In the genomic region with DNA sequence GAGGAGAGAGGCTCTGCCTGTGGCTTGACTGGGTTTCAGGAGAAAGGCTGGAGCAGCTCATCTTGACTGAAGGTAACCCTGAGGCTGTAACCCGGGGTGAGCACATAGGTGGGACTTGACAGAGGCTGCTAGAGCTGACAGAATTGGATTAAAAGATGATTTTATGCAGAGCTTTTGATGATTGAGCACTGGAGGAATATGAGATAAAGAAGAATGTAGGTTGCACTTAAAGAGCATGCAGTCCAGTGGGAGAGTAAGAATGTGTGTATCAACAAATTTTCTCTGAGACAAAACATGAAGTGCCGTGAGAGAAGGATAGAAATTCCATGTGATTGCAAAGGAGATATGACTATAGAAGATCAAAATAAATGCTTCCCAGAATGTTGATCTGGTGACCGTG, we compare ENCODE assay signal across 1 cellular context.
TF ChIP-seq lines count a peak whose summit lies in the region.

No MANE protein-coding gene starts in this region.

TF ChIP-seq in GM23338, 12 proteins besides CTCF, POLR2A, EP300 and RAD21 (continued from another document):
- TF ChIP-seq, protein P1, sequence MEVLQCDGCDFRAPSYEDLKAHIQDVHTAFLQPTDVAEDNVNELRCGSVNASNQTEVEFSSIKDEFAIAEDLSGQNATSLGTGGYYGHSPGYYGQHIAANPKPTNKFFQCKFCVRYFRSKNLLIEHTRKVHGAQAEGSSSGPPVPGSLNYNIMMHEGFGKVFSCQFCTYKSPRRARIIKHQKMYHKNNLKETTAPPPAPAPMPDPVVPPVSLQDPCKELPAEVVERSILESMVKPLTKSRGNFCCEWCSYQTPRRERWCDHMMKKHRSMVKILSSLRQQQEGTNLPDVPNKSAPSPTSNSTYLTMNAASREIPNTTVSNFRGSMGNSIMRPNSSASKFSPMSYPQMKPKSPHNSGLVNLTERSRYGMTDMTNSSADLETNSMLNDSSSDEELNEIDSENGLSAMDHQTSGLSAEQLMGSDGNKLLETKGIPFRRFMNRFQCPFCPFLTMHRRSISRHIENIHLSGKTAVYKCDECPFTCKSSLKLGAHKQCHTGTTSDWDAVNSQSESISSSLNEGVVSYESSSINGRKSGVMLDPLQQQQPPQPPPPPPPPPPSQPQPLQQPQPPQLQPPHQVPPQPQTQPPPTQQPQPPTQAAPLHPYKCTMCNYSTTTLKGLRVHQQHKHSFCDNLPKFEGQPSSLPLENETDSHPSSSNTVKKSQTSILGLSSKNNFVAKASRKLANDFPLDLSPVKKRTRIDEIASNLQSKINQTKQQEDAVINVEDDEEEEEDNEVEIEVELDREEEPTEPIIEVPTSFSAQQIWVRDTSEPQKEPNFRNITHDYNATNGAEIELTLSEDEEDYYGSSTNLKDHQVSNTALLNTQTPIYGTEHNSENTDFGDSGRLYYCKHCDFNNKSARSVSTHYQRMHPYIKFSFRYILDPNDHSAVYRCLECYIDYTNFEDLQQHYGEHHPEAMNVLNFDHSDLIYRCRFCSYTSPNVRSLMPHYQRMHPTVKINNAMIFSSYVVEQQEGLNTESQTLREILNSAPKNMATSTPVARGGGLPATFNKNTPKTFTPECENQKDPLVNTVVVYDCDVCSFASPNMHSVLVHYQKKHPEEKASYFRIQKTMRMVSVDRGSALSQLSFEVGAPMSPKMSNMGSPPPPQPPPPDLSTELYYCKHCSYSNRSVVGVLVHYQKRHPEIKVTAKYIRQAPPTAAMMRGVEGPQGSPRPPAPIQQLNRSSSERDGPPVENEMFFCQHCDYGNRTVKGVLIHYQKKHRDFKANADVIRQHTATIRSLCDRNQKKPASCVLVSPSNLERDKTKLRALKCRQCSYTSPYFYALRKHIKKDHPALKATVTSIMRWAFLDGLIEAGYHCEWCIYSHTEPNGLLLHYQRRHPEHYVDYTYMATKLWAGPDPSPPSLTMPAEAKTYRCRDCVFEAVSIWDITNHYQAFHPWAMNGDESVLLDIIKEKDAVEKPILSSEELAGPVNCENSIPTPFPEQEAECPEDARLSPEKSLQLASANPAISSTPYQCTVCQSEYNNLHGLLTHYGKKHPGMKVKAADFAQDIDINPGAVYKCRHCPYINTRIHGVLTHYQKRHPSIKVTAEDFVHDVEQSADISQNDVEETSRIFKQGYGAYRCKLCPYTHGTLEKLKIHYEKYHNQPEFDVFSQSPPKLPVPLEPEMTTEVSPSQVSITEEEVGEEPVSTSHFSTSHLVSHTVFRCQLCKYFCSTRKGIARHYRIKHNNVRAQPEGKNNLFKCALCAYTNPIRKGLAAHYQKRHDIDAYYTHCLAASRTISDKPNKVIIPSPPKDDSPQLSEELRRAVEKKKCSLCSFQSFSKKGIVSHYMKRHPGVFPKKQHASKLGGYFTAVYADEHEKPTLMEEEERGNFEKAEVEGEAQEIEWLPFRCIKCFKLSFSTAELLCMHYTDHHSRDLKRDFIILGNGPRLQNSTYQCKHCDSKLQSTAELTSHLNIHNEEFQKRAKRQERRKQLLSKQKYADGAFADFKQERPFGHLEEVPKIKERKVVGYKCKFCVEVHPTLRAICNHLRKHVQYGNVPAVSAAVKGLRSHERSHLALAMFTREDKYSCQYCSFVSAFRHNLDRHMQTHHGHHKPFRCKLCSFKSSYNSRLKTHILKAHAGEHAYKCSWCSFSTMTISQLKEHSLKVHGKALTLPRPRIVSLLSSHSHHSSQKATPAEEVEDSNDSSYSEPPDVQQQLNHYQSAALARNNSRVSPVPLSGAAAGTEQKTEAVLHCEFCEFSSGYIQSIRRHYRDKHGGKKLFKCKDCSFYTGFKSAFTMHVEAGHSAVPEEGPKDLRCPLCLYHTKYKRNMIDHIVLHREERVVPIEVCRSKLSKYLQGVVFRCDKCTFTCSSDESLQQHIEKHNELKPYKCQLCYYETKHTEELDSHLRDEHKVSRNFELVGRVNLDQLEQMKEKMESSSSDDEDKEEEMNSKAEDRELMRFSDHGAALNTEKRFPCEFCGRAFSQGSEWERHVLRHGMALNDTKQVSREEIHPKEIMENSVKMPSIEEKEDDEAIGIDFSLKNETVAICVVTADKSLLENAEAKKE (CRISPR knock-in tag; IDR thresholded peaks at IDR 0.05) = no peak
- TF ChIP-seq, protein P2, sequence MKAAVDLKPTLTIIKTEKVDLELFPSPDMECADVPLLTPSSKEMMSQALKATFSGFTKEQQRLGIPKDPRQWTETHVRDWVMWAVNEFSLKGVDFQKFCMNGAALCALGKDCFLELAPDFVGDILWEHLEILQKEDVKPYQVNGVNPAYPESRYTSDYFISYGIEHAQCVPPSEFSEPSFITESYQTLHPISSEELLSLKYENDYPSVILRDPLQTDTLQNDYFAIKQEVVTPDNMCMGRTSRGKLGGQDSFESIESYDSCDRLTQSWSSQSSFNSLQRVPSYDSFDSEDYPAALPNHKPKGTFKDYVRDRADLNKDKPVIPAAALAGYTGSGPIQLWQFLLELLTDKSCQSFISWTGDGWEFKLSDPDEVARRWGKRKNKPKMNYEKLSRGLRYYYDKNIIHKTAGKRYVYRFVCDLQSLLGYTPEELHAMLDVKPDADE (IDR thresholded peaks at IDR 0.05) = no peak
